Comparison of ENCODE assay signal across 15 cellular contexts in genomic region chr11:95520765-95521542, GRCh38.
DNase-seq lines count a peak whose midpoint lies in the region; TF ChIP-seq lines count a peak whose summit lies in the region.
"Had no signal": no experiment of that assay in that cellular context is flagged by ENCODE, and none has a peak within 500 bp of the region (broad histone marks: within the 10 kb centered on the region; RNA-seq: fewer than 3 reads in every experiment).

No MANE protein-coding gene starts in this region.

- no peak overlapping the region for H3K18ac ChIP-seq in H9 (ENCODE audit: insufficient read length, low read depth, low read length)

- H3K14ac ChIP-seq in H9 (ENCODE audit: insufficient read depth, low read length) = no peak overlapping the region

- H3K9me3 Mint-ChIP-seq in H9 = no peaks in the 10 kb centered on the region
- H3K9me3 Mint-ChIP-seq: activated T-helper 2 cell treated with anti-CD3 and anti-CD28 coated beads, Interferon-gamma antibody, Interleukin-2, Interleukin-4, amounts not matched to agents 10 μg/mL and 5 μg/mL and 100 μg/mL, durations not matched to agents 14 hours and 24 hours and 36 hours had no signal

- no peaks in the 10 kb centered on the region for H3K27me3 ChIP-seq in H9 (ENCODE audit: insufficient read depth, low read length)
- H3K27me3 ChIP-seq: neutrophil had no signal

- H3K36me3 Mint-ChIP-seq in H9 (ENCODE audit: insufficient read depth in 1 of 3, low read depth in 3 of 3) = no peaks in the 10 kb centered on the region

- no peak overlapping the region for H4K91ac ChIP-seq in H9 (ENCODE audit: insufficient read length, low read depth, low read length)

- H3K56ac ChIP-seq in H9 (ENCODE audit: insufficient read length, low read depth, low read length) = no peak overlapping the region

- no peak overlapping the region for H2BK5ac ChIP-seq in H9 (ENCODE audit: insufficient read length, low read length)

- H2BK15ac ChIP-seq in H9 (ENCODE audit: low read depth, low read length) = no peak overlapping the region

- TF ChIP-seq CTCF in H9 (conservative IDR thresholded peaks at IDR 0.05) = no peak

- no peaks in the 10 kb centered on the region for H4K20me1 ChIP-seq in H9 (ENCODE audit: control insufficient read depth, insufficient read depth, insufficient read length)

- H2BK20ac ChIP-seq in H9 (ENCODE audit: low read depth, low read length, poor library complexity, severe bottlenecking) = no peak overlapping the region

- peaks cover 3 to 4% of the 10 kb centered on the region in 2 experiments; a peak in 1 of 4 replicates for H3K4me1 Mint-ChIP-seq in H9
- H3K4me1 Mint-ChIP-seq: B cell had no signal

- no peak overlapping the region for H3K27ac ChIP-seq in H9 (ENCODE audit: insufficient read length, low read depth, low read length)
- H3K27ac ChIP-seq: neutrophil had no signal

- H3T11ph ChIP-seq in H9 (ENCODE audit: low read length) = no peak overlapping the region

- H2BK120ac ChIP-seq in H9 (ENCODE audit: low read depth, low read length, poor library complexity, severe bottlenecking) = no peak overlapping the region

- no peak overlapping the region for H2AFZ ChIP-seq in H9 (ENCODE audit: low read length)

- DNase-seq in Caki2 (ENCODE audit: low read depth) (peak; percentile 87), NCI-H187 (lab: John Stamatoyannopoulos, UW) (peak; percentile 66 to 72), astrocyte of the hippocampus (ENCODE audit: low read depth, low spot score) (peak; percentile 79), kidney glomerular epithelial cell (lab: John Stamatoyannopoulos, UW) (peak; percentile 97), NCI-H2081 treated with DMSO at 0.1 percent for 48 hours (lab: John Stamatoyannopoulos, UW) (no peak), H9 (no peak), NCI-H2107 treated with DMSO at 0.1 percent for 48 hours (lab: John Stamatoyannopoulos, UW; ENCODE audit: unreplicated experiment) (no peak), midbrain (lab: John Stamatoyannopoulos, UW) (no peak)
- DNase-seq: activated CD4-positive, alpha-beta T cell treated with anti-CD3 and anti-CD28 coated beads for 4 hours; cerebellar nuclear complex; left ventricle myocardium superior; SW 1271 had no signal

- H4K5ac ChIP-seq in H9 (ENCODE audit: insufficient read length, low read depth, low read length) = no peak overlapping the region

- H3K4me1 ChIP-seq in H9 (ENCODE audit: insufficient read depth, low read length) = no peaks in the 10 kb centered on the region

- H3K23ac ChIP-seq in H9 (ENCODE audit: insufficient read length, low read depth, low read length) = no peak overlapping the region

- no peaks in the 10 kb centered on the region for H3K23me2 ChIP-seq in H9 (ENCODE audit: insufficient read length, low read depth, low read length, poor library complexity, severe bottlenecking)

- no peaks in the 10 kb centered on the region for H3K9me3 ChIP-seq in H9 (ENCODE audit: control insufficient read depth, low read depth, low read length)
- H3K9me3 ChIP-seq: neutrophil had no signal

- no peak overlapping the region for H3K4ac ChIP-seq in H9 (ENCODE audit: low read depth, low read length)

- in situ Hi-C loops in Caki2 (cut with HindIII; ENCODE audit: low pct_unique_long_range_greater_than_20kb, low sequenced_read_pairs) = no loop called here

- no peaks in the 10 kb centered on the region for H3K27me3 Mint-ChIP-seq in H9 (ENCODE audit: low read depth)
- H3K27me3 Mint-ChIP-seq: B cell had no signal

- no peak overlapping the region for H3K9ac ChIP-seq in H9 (ENCODE audit: extremely low read depth, insufficient read length, low read length)

- H4K8ac ChIP-seq in H9 (replicated peaks; ENCODE audit: insufficient read length, low read depth, low read length) = no peak overlapping the region

- WGBS in H9 (ENCODE audit: extremely low coverage, insufficient read length, low lambda C conversion rate) = no CpG with 5 or more reads among the region's 5 CpGs

- H3K4me3 Mint-ChIP-seq in H9 = no peak overlapping the region
- H3K4me3 Mint-ChIP-seq: B cell had no signal

- no peak overlapping the region for H3K4me2 ChIP-seq in H9 (ENCODE audit: insufficient read depth, insufficient read length, low read length)

- no peak overlapping the region for H2BK12ac ChIP-seq in H9 (ENCODE audit: insufficient read length, low read depth, low read length)

- H2AK5ac ChIP-seq in H9 (ENCODE audit: insufficient read length, low read length) = no peak overlapping the region

- H3K79me2 ChIP-seq in H9 (ENCODE audit: insufficient read depth, low read length) = no peaks in the 10 kb centered on the region

- no peaks in the 10 kb centered on the region for H3K79me1 ChIP-seq in H9 (ENCODE audit: insufficient read depth, low read depth, low read length, poor library complexity, severe bottlenecking)

- no peak overlapping the region for H3K27ac Mint-ChIP-seq in H9
- H3K27ac Mint-ChIP-seq: activated T-helper 2 cell treated with anti-CD3 and anti-CD28 coated beads, Interferon-gamma antibody, Interleukin-2, Interleukin-4, amounts not matched to agents 10 μg/mL and 5 μg/mL and 100 μg/mL, durations not matched to agents 14 hours and 24 hours and 36 hours; B cell had no signal

Comparison
In these comparisons a context has a peak if more than half of its experiments do, and no peak if none do; other contexts are left out.
1. DNase-seq: peak in Caki2 (single experiment), NCI-H187 (2 of 2), astrocyte of the hippocampus (single experiment) and kidney glomerular epithelial cell (single experiment); none in NCI-H2081 treated with DMSO at 0.1 percent for 48 hours (single experiment), H9 (single experiment), NCI-H2107 treated with DMSO at 0.1 percent for 48 hours (single experiment) and midbrain (single experiment).